In genomic region chr6:52245425-52245824, GRCh38 we compare ENCODE assay signal across 42 cellular contexts. TPM values are rescaled to one million over a fixed set of nuclear protein-coding genes. Genes with fewer than 3 reads are reported as not detected.
"Had no signal": no experiment of that assay in that cellular context is flagged by ENCODE, and none has a peak within 500 bp of the region (broad histone marks: within the 10 kb centered on the region; RNA-seq: fewer than 3 reads in every experiment).

No MANE protein-coding gene starts in this region.

- H3K36me3 Mint-ChIP-seq: activated naive CD4-positive, alpha-beta T cell treated with anti-CD3 and anti-CD28 coated beads, Interleukin-2, amount 10 ng/mL, durations not matched to agents 7 days and 5 days; activated naive CD4-positive, alpha-beta T cell treated with anti-CD3 and anti-CD28 coated beads, Interleukin-2, amount 50 U/mL, for 24 hours; activated naive CD8-positive, alpha-beta T cell; activated naive CD8-positive, alpha-beta T cell treated with anti-CD3 and anti-CD28 coated beads, Interleukin-2, amount 10 ng/mL, durations not matched to agents 7 days and 5 days; brain had no signal

- ATAC-seq: activated naive CD4-positive, alpha-beta T cell treated with anti-CD3 and anti-CD28 coated beads, Interleukin-2, amount 50 U/mL, for 72 hours; activated naive CD8-positive, alpha-beta T cell treated with anti-CD3 and anti-CD28 coated beads, Interleukin-2, amount 50 U/mL, for 24 hours; activated T-cell treated with anti-CD3 and anti-CD28 coated beads, Interleukin-2, amount 50 U/mL, for 4 hours; activated T-cell treated with anti-CD3 and anti-CD28 coated beads, Interleukin-2, amount 50 U/mL, for 72 hours; activated T-helper 17 cell treated with anti-CD3 and anti-CD28 coated beads, Interleukin-2, amount 50 U/mL, for 72 hours; body of pancreas had no signal

- H3K9me3 Mint-ChIP-seq: activated naive CD4-positive, alpha-beta T cell treated with anti-CD3 and anti-CD28 coated beads for 36 hours; activated naive CD4-positive, alpha-beta T cell treated with anti-CD3 and anti-CD28 coated beads, Interleukin-2, amount 10 ng/mL, durations not matched to agents 7 days and 5 days; activated naive CD4-positive, alpha-beta T cell treated with anti-CD3 and anti-CD28 coated beads, Interleukin-2, amount 50 U/mL, for 24 hours; activated naive CD4-positive, alpha-beta T cell treated with anti-CD3 and anti-CD28 coated beads, Interleukin-2, amount 50 U/mL, for 72 hours; activated naive CD8-positive, alpha-beta T cell treated with anti-CD3 and anti-CD28 coated beads for 36 hours; activated naive CD8-positive, alpha-beta T cell treated with anti-CD3 and anti-CD28 coated beads, Interleukin-2, amount 50 U/mL, for 24 hours; activated T-cell treated with anti-CD3 and anti-CD28 coated beads, Interleukin-2, amount 50 U/mL, for 24 hours; activated T-cell treated with anti-CD3 and anti-CD28 coated beads, Interleukin-2, amount 50 U/mL, for 4 hours; activated T-cell treated with anti-CD3 and anti-CD28 coated beads, Interleukin-2, amount 50 U/mL, for 72 hours; activated T-helper 1 cell treated with anti-CD3 and anti-CD28 coated beads, Interleukin-12 subunit alpha, Interleukin-12 subunit beta, Interleukin-2, Interleukin-4 antibody, amounts not matched to agents 30 ng/mL and 10 ng/mL and 1 ng/mL, durations not matched to agents 14 hours and 24 hours and 36 hours; activated T-helper 17 cell treated with anti-CD3 and anti-CD28 coated beads, Interleukin-2, amount 50 U/mL, for 72 hours; activated T-helper 2 cell treated with anti-CD3 and anti-CD28 coated beads, Interferon-gamma antibody, Interleukin-2, Interleukin-4, amounts not matched to agents 10 μg/mL and 5 μg/mL and 100 μg/mL, durations not matched to agents 14 hours and 24 hours and 36 hours; brain; central memory CD8-positive, alpha-beta T cell had no signal

- H3K27ac ChIP-seq: adrenal gland, ascending aorta, body of pancreas, brain microvascular endothelial cell, breast epithelium, cardiac muscle cell had no signal

- H3K4me3 ChIP-seq: adrenal gland, ascending aorta, body of pancreas, breast epithelium, cardiac muscle cell had no signal

- H3K4me1 ChIP-seq: adrenal gland, ascending aorta, body of pancreas, breast epithelium had no signal

- H3K4me1 Mint-ChIP-seq: activated naive CD4-positive, alpha-beta T cell treated with anti-CD3 and anti-CD28 coated beads, Interleukin-2, amount 50 U/mL, for 24 hours; activated naive CD8-positive, alpha-beta T cell treated with anti-CD3 and anti-CD28 coated beads, Interleukin-2, amount 10 ng/mL, durations not matched to agents 7 days and 5 days; brain; central memory CD8-positive, alpha-beta T cell had no signal

- DNase-seq: activated effector memory CD4-positive, alpha-beta T cell treated with anti-CD3 and anti-CD28 coated beads, Interleukin-2, amount 50 U/mL, for 16 hours; activated effector memory CD4-positive, alpha-beta T cell treated with Interleukin-2 at 50 U/mL for 16 hours; activated gamma-delta T cell; activated gamma-delta T cell treated with Interleukin-2 at 50 U/mL for 16 hours; activated naive CD4-positive, alpha-beta T cell; activated naive CD4-positive, alpha-beta T cell treated with anti-CD3 and anti-CD28 coated beads for 36 hours; activated naive CD4-positive, alpha-beta T cell treated with anti-CD3 and anti-CD28 coated beads, Interleukin-2, amount 10 ng/mL, durations not matched to agents 7 days and 5 days; activated naive CD4-positive, alpha-beta T cell treated with anti-CD3 and anti-CD28 coated beads, Interleukin-2, amount 50 U/mL, for 16 hours; activated naive CD4-positive, alpha-beta T cell treated with Interleukin-2 at 50 U/mL for 16 hours; activated naive CD8-positive, alpha-beta T cell treated with anti-CD3 and anti-CD28 coated beads for 36 hours; activated naive CD8-positive, alpha-beta T cell treated with anti-CD3 and anti-CD28 coated beads, Interleukin-2, amount 10 ng/mL, durations not matched to agents 7 days and 5 days; activated naive CD8-positive, alpha-beta T cell treated with anti-CD3 and anti-CD28 coated beads, Interleukin-2, amount 50 U/mL, for 24 hours; activated T-cell treated with anti-CD3 and anti-CD28 coated beads, Interleukin-2, amount 50 U/mL, for 24 hours; activated T-cell treated with anti-CD3 and anti-CD28 coated beads, Interleukin-2, amount 50 U/mL, for 4 hours; activated T-cell treated with anti-CD3 and anti-CD28 coated beads, Interleukin-2, amount 50 U/mL, for 48 hours; activated T-cell treated with anti-CD3 and anti-CD28 coated beads, Interleukin-2, amount 50 U/mL, for 72 hours; adrenal gland; amniotic stem cell; amygdala; aorta; body of pancreas; brain microvascular endothelial cell; caudate nucleus; central memory CD4-positive, alpha-beta T cell; cerebellar nuclear complex had no signal

- H3K9me3 ChIP-seq: adrenal gland, ascending aorta, body of pancreas, breast epithelium had no signal

- H3K27ac Mint-ChIP-seq: activated naive CD4-positive, alpha-beta T cell treated with anti-CD3 and anti-CD28 coated beads for 36 hours; activated naive CD4-positive, alpha-beta T cell treated with anti-CD3 and anti-CD28 coated beads, Interleukin-2, amount 10 ng/mL, durations not matched to agents 7 days and 5 days; activated naive CD4-positive, alpha-beta T cell treated with anti-CD3 and anti-CD28 coated beads, Interleukin-2, amount 50 U/mL, for 24 hours; activated naive CD4-positive, alpha-beta T cell treated with anti-CD3 and anti-CD28 coated beads, Interleukin-2, amount 50 U/mL, for 72 hours; activated naive CD8-positive, alpha-beta T cell; activated naive CD8-positive, alpha-beta T cell treated with anti-CD3 and anti-CD28 coated beads for 36 hours; activated naive CD8-positive, alpha-beta T cell treated with anti-CD3 and anti-CD28 coated beads, Interleukin-2, amount 10 ng/mL, durations not matched to agents 7 days and 5 days; activated naive CD8-positive, alpha-beta T cell treated with anti-CD3 and anti-CD28 coated beads, Interleukin-2, amount 50 U/mL, for 24 hours; activated T-cell treated with anti-CD3 and anti-CD28 coated beads, Interleukin-2, amount 50 U/mL, for 24 hours; activated T-cell treated with anti-CD3 and anti-CD28 coated beads, Interleukin-2, amount 50 U/mL, for 72 hours; activated T-helper 1 cell treated with anti-CD3 and anti-CD28 coated beads, Interleukin-12 subunit alpha, Interleukin-12 subunit beta, Interleukin-2, Interleukin-4 antibody, amounts not matched to agents 30 ng/mL and 10 ng/mL and 1 ng/mL, durations not matched to agents 14 hours and 24 hours and 36 hours; activated T-helper 17 cell treated with anti-CD3 and anti-CD28 coated beads, Interleukin-2, amount 50 U/mL, for 72 hours; activated T-helper 2 cell treated with anti-CD3 and anti-CD28 coated beads, Interferon-gamma antibody, Interleukin-2, Interleukin-4, amounts not matched to agents 10 μg/mL and 5 μg/mL and 100 μg/mL, durations not matched to agents 14 hours and 24 hours and 36 hours; brain had no signal

- H3K36me3 ChIP-seq: adrenal gland, ascending aorta, brain microvascular endothelial cell, breast epithelium, cardiac muscle cell had no signal

- H3K27me3 ChIP-seq: adrenal gland, ascending aorta, body of pancreas, brain microvascular endothelial cell, breast epithelium, cardiac muscle cell had no signal

- H3K4me3 Mint-ChIP-seq: activated naive CD4-positive, alpha-beta T cell treated with anti-CD3 and anti-CD28 coated beads for 36 hours; activated naive CD4-positive, alpha-beta T cell treated with anti-CD3 and anti-CD28 coated beads, Interleukin-2, amount 10 ng/mL, durations not matched to agents 7 days and 5 days; activated naive CD4-positive, alpha-beta T cell treated with anti-CD3 and anti-CD28 coated beads, Interleukin-2, amount 50 U/mL, for 24 hours; activated naive CD8-positive, alpha-beta T cell; activated naive CD8-positive, alpha-beta T cell treated with anti-CD3 and anti-CD28 coated beads for 36 hours; activated naive CD8-positive, alpha-beta T cell treated with anti-CD3 and anti-CD28 coated beads, Interleukin-2, amount 10 ng/mL, durations not matched to agents 7 days and 5 days; activated naive CD8-positive, alpha-beta T cell treated with anti-CD3 and anti-CD28 coated beads, Interleukin-2, amount 50 U/mL, for 24 hours; activated T-cell treated with anti-CD3 and anti-CD28 coated beads, Interleukin-2, amount 50 U/mL, for 24 hours; activated T-cell treated with anti-CD3 and anti-CD28 coated beads, Interleukin-2, amount 50 U/mL, for 4 hours; activated T-cell treated with anti-CD3 and anti-CD28 coated beads, Interleukin-2, amount 50 U/mL, for 72 hours; activated T-helper 1 cell treated with anti-CD3 and anti-CD28 coated beads, Interleukin-12 subunit alpha, Interleukin-12 subunit beta, Interleukin-2, Interleukin-4 antibody, amounts not matched to agents 30 ng/mL and 10 ng/mL and 1 ng/mL, durations not matched to agents 14 hours and 24 hours and 36 hours; activated T-helper 17 cell treated with anti-CD3 and anti-CD28 coated beads, Interleukin-2, amount 50 U/mL, for 72 hours; brain; central memory CD8-positive, alpha-beta T cell had no signal

- FAIRE-seq: astrocyte, bronchial epithelial cell had no signal

RNA-seq across cellular contexts. Expression of gene IL17F, which starts 1.1 kb away (rescaled TPM):
- total RNA-seq: activated naive CD8-positive, alpha-beta T cell treated with anti-CD3 and anti-CD28 coated beads for 36 hours; activated naive CD8-positive, alpha-beta T cell treated with anti-CD3 and anti-CD28 coated beads, Interleukin-2, amount 10 ng/mL, durations not matched to agents 7 days and 5 days; activated T-helper 1 cell treated with anti-CD3 and anti-CD28 coated beads, Interleukin-12 subunit alpha, Interleukin-12 subunit beta, Interleukin-2, Interleukin-4 antibody, amounts not matched to agents 30 ng/mL and 10 ng/mL and 1 ng/mL, durations not matched to agents 14 hours and 24 hours and 36 hours; activated T-helper 2 cell treated with anti-CD3 and anti-CD28 coated beads, Interferon-gamma antibody, Interleukin-2, Interleukin-4, amounts not matched to agents 10 μg/mL and 5 μg/mL and 100 μg/mL, durations not matched to agents 14 hours and 24 hours and 36 hours; adrenal gland; aorta; ascending aorta; astrocyte; body of pancreas; breast epithelium; bronchial epithelial cell; cardiac muscle cell; cardiac septum; cerebellum; chondrocyte had no signal
- polyA plus RNA-seq: adipose tissue, adrenal gland, aorta, cardiac muscle cell had no signal

RNA-seq across cellular contexts. Expression of gene IL17A, which starts 59.2 kb away (rescaled TPM):
- total RNA-seq: activated naive CD8-positive, alpha-beta T cell treated with anti-CD3 and anti-CD28 coated beads for 36 hours; activated naive CD8-positive, alpha-beta T cell treated with anti-CD3 and anti-CD28 coated beads, Interleukin-2, amount 10 ng/mL, durations not matched to agents 7 days and 5 days; activated T-helper 1 cell treated with anti-CD3 and anti-CD28 coated beads, Interleukin-12 subunit alpha, Interleukin-12 subunit beta, Interleukin-2, Interleukin-4 antibody, amounts not matched to agents 30 ng/mL and 10 ng/mL and 1 ng/mL, durations not matched to agents 14 hours and 24 hours and 36 hours; adrenal gland; aorta; ascending aorta; astrocyte; body of pancreas; breast epithelium; bronchial epithelial cell; cardiac muscle cell; cardiac septum; cerebellum; chondrocyte had no signal
- polyA plus RNA-seq: adipose tissue, adrenal gland, aorta, cardiac muscle cell had no signal
